In genomic region chr9:35618325-35618727, GRCh38 we compare ENCODE assay signal across 7 cellular contexts. TPM values are rescaled to one million over a fixed set of nuclear protein-coding genes. Genes with fewer than 3 reads are reported as not detected.
A peak's percentile ranks its signal among the peaks of the same experiment; 100 is the strongest.
DNase-seq lines count a peak whose midpoint lies in the region; ATAC-seq, FAIRE-seq and TF ChIP-seq lines count a peak whose summit lies in the region.

Gene CD72, minus strand, starts transcription at chr9:35618413. Its CDS starts 110 bp downstream, at chr9:35618303.

- H3F3A ChIP-seq in smooth muscle cell (ENCODE audit: low read depth) = no peaks in the 10 kb centered on the region

- H3K36me3 ChIP-seq in heart right ventricle = no peaks in the 10 kb centered on the region
- no peaks in the 10 kb centered on the region for H3K36me3 ChIP-seq in smooth muscle cell (ENCODE audit: low read depth)

- intact Hi-C loops in heart right ventricle (cut with DNase I) = no loop called here

- no peaks in the 10 kb centered on the region for H3K79me2 ChIP-seq in smooth muscle cell (ENCODE audit: low read depth)

- H3K4me2 ChIP-seq in smooth muscle cell = peak within 1 kb of the TSS; percentile 78

- H3K9ac ChIP-seq in smooth muscle cell (ENCODE audit: low read depth) = no peak within 1 kb of the TSS

- H4K20me1 ChIP-seq in smooth muscle cell (ENCODE audit: low read depth) = no peaks in the 10 kb centered on the region

- H3K4me1 ChIP-seq in heart right ventricle = peaks cover 0 to 36% (median 3%) of the 10 kb centered on the region in 9 donors
- H3K4me1 ChIP-seq in smooth muscle cell (ENCODE audit: low read depth) = peaks cover 3% of the 10 kb centered on the region

- FAIRE-seq in GM19239 (lab: Jason Lieb, UNC) = peak; percentile 89

- H3K4me3 ChIP-seq in heart right ventricle = peak within 1 kb of the TSS in 9 of 10 donors; percentile 14 to 56 (median 50)
- H3K4me3 ChIP-seq in smooth muscle cell = peak within 1 kb of the TSS; percentile 40

- no peaks in the 10 kb centered on the region for H3K9me3 ChIP-seq in heart right ventricle
- no peaks in the 10 kb centered on the region for H3K9me3 ChIP-seq in smooth muscle cell (replicated peaks; ENCODE audit: low read depth)

- DNase-seq in GM19239 (ENCODE audit: insufficient read length, low spot score) (no peak), UCSD-AML1 (lab: John Stamatoyannopoulos, UW; ENCODE audit: unreplicated experiment) (peak; percentile 33), heart right ventricle (no peak), smooth muscle cell (lab: John Stamatoyannopoulos, UW; ENCODE audit: unreplicated experiment) (no peak), NCI-H526 treated with DMSO at 0.1 percent for 48 hours (lab: John Stamatoyannopoulos, UW) (no peak)

- peak in 6 of 8 donors; percentile 18 to 51 (median 34) for ATAC-seq in heart right ventricle
- ATAC-seq in HG03432 (IDR thresholded peaks at IDR 0.05; ENCODE audit: unreplicated experiment) = no peak
- ATAC-seq in HG02981 (IDR thresholded peaks at IDR 0.05; ENCODE audit: unreplicated experiment) = no peak

- peak within 1 kb of the TSS in 1 of 10 donors; percentile 73 for H3K27ac ChIP-seq in heart right ventricle
- no peak within 1 kb of the TSS for H3K27ac ChIP-seq in smooth muscle cell (ENCODE audit: low read depth)

- H2AFZ ChIP-seq in smooth muscle cell (ENCODE audit: low read depth) = peak within 1 kb of the TSS; percentile 77

- H3K27me3 ChIP-seq in heart right ventricle (peaks cover 0 to 15% (median 0%) of the 10 kb centered on the region in 7 donors), smooth muscle cell (ENCODE audit: low read depth) (peaks cover 50% of the 10 kb centered on the region)

- WGBS in heart right ventricle, 2 donors = 84% methylated on average over 7 of the region's 7 CpGs
- WGBS in smooth muscle cell (ENCODE audit: low lambda C conversion rate) = 87% methylated on average over 7 of the region's 7 CpGs

- TF ChIP-seq CTCF in heart right ventricle (IDR thresholded peaks at IDR 0.05) = no peak
- no peak for TF ChIP-seq CTCF in smooth muscle cell (IDR thresholded peaks at IDR 0.05; ENCODE audit: borderline replicate concordance, insufficient read depth, poor library complexity, severe bottlenecking)

RNA-seq across cellular contexts. Expression of gene CD72, which starts in this region (rescaled TPM):
- 1 to 10 TPM in 4 of 10 donors, under 1 TPM in 5, not detected in 1; 0.51 to 6.8 (median 0.54) TPM for total RNA-seq in heart right ventricle
- polyA plus RNA-seq in heart right ventricle = under 1 TPM; 0.43 to 0.73 TPM
- 0.45 and 3.0 TPM in 2 replicates for total RNA-seq in smooth muscle cell
- 2.9 and 3.9 TPM in 2 replicates for polyA plus RNA-seq in smooth muscle cell

Comparison
In these comparisons a context has a peak if more than half of its experiments do, and no peak if none do; other contexts are left out.
1. ATAC-seq: peak in heart right ventricle (6 of 8); none in HG03432 (single experiment) and HG02981 (single experiment).